Comparison of ENCODE assay signal across 37 cellular contexts in genomic region chr6:145115638-145116037, GRCh38.
A peak's percentile ranks its signal among the peaks of the same experiment; 100 is the strongest.
DNase-seq lines count a peak whose midpoint lies in the region; ATAC-seq, FAIRE-seq and TF ChIP-seq lines count a peak whose summit lies in the region.
"Had no signal": no experiment of that assay in that cellular context is flagged by ENCODE, and none has a peak within 500 bp of the region (broad histone marks: within the 10 kb centered on the region; RNA-seq: fewer than 3 reads in every experiment).

No MANE protein-coding gene starts in this region.

- H3F3A ChIP-seq in smooth muscle cell (ENCODE audit: low read depth) = peaks cover 8% of the 10 kb centered on the region
- H3F3A ChIP-seq in SK-N-SH (replicated peaks; ENCODE audit: insufficient read depth) = no peaks in the 10 kb centered on the region

- H3K79me2 ChIP-seq in HepG2 (ENCODE audit: insufficient read depth, low read length) (no peaks in the 10 kb centered on the region), smooth muscle cell (ENCODE audit: low read depth) (no peaks in the 10 kb centered on the region), SK-N-SH (ENCODE audit: insufficient read depth) (no peaks in the 10 kb centered on the region)

- peaks cover 3 to 26% (median 18%) of the 10 kb centered on the region in 4 donors for H3K4me1 ChIP-seq in liver (ENCODE audit: control insufficient read depth in 4 of 4, insufficient read depth in 4 of 4, low read length in 3 of 4)
- H3K4me1 ChIP-seq in HepG2 (ENCODE audit: insufficient read depth, low read length) = no peaks in the 10 kb centered on the region
- peaks cover 0 to 20% (median 0%) of the 10 kb centered on the region in 4 donors for H3K4me1 ChIP-seq in right lobe of liver
- no peaks in the 10 kb centered on the region for H3K4me1 ChIP-seq in smooth muscle cell (ENCODE audit: low read depth)
- H3K4me1 ChIP-seq in SK-N-SH (ENCODE audit: control insufficient read depth in 1 of 2, insufficient read depth in 2 of 2, low read depth in 1 of 2, low read length in 1 of 2) = peaks cover 0 to 3% of the 10 kb centered on the region in 2 experiments; a peak in 1 of 4 replicates
- H3K4me1 ChIP-seq: A549; BLaER1; BLaER1 treated with 17β-estradiol and CSF1 and Interleukin-3, amounts not matched to agents 10 nM and 100 nM had no signal

- no peak for TF ChIP-seq POLR2A in HepG2 (IDR thresholded peaks at IDR 0.05; ENCODE audit: insufficient read depth in 1 of 2, low read depth in 2 of 2, low read length in 2 of 2)
- TF ChIP-seq POLR2A in right lobe of liver (IDR thresholded peaks at IDR 0.05) = no peak

- H3K9ac ChIP-seq in liver (ENCODE audit: low read depth in 1 of 2, low read length in 2 of 2) = no peak overlapping the region
- H3K9ac ChIP-seq in HepG2 (ENCODE audit: insufficient read depth, low read depth, low read length) = no peak overlapping the region
- H3K9ac ChIP-seq in smooth muscle cell (ENCODE audit: low read depth) = peak overlapping the region; percentile 61
- H3K9ac ChIP-seq in SK-N-SH = no peak overlapping the region
- H3K9ac ChIP-seq: BLaER1; BLaER1 treated with 17β-estradiol and CSF1 and Interleukin-3, amounts not matched to agents 10 nM and 100 nM had no signal

- H3K27ac ChIP-seq in liver (ENCODE audit: low read depth in 1 of 2, low read length in 2 of 2) = peak overlapping the region in 1 of 2 donors; percentile 42
- no peak overlapping the region for H3K27ac ChIP-seq in HepG2 (ENCODE audit: extremely low read length, insufficient read depth, low read length)
- no peak overlapping the region for H3K27ac ChIP-seq in right lobe of liver
- peak overlapping the region; percentile 91 for H3K27ac ChIP-seq in smooth muscle cell (ENCODE audit: low read depth)
- H3K27ac ChIP-seq in SK-N-SH (ENCODE audit: low read depth in 2 of 2, low read length in 1 of 2) = no peak overlapping the region
- H3K27ac ChIP-seq: 22Rv1; A549; BLaER1; BLaER1 treated with 17β-estradiol and CSF1 and Interleukin-3, amounts not matched to agents 10 nM and 100 nM; C4-2B had no signal

- in situ Hi-C loops in HepG2 (cut with HindIII; ENCODE audit: extremely low pct_ligation_motif_present, low pct_unique_long_range_greater_than_20kb) = no loop called here

- no peaks in the 10 kb centered on the region for H3K4me1 Mint-ChIP-seq in activated CD4-positive, alpha-beta memory T cell treated with anti-CD3 and anti-CD28 coated beads for 36 hours (ENCODE audit: low read depth)
- H3K4me1 Mint-ChIP-seq: B cell; CD14-positive monocyte; CD4-positive, alpha-beta memory T cell; CD4-positive, CD25-positive, alpha-beta regulatory T cell; CD8-positive, alpha-beta memory T cell had no signal

- DNase-seq in HepG2 (ENCODE audit: low spot score) = no peak
- no peak for DNase-seq in left lobe of liver (ENCODE audit: low spot score)
- no peak for DNase-seq in right lobe of liver
- no peak for DNase-seq in smooth muscle cell (lab: John Stamatoyannopoulos, UW; ENCODE audit: unreplicated experiment)
- DNase-seq in activated CD4-positive, alpha-beta memory T cell treated with anti-CD3 and anti-CD28 coated beads for 36 hours = no peak
- DNase-seq in SK-N-SH = no peak
- DNase-seq: 8988T; ACHN; AML-193; BE2C; C1 segment of cervical spinal cord; Caco-2; Calu3; CD4-positive, alpha-beta memory T cell; CD4-positive, alpha-beta T cell; CD4-positive, CD25-positive, alpha-beta regulatory T cell; CD8-positive, alpha-beta memory T cell; CD8-positive, alpha-beta T cell; COR-L47; DMS 273 treated with DMSO at 0.1 percent for 48 hours; DMS153; DMS53; DMS79; DMS79 treated with DMSO at 0.1 percent for 48 hours; DND-41; EL had no signal

- TF ChIP-seq RAD21 in liver (IDR thresholded peaks at IDR 0.05) (peak in 1 of 2 donors; percentile 37), HepG2 (CRISPR knock-in tag; IDR thresholded peaks at IDR 0.05) (no peak), SK-N-SH (IDR thresholded peaks at IDR 0.05; ENCODE audit: low read length) (no peak)

- ATAC-seq in HepG2 = no peak
- peak; percentile 76 for ATAC-seq in left lobe of liver
- ATAC-seq in right lobe of liver = peak; percentile 54 to 76 (median 73)
- ATAC-seq in HG02642 (IDR thresholded peaks at IDR 0.05; ENCODE audit: poor library complexity, unreplicated experiment) = no peak
- ATAC-seq: A549; CD8-positive, alpha-beta T cell had no signal

- CTCF ChIA-PET in HepG2 (lab: Yijun Ruan, JAX; ENCODE audit: low intra/inter-chr PET ratio, low total read pairs) (no interaction called here), SK-N-SH (lab: Yijun Ruan, JAX) (no interaction called here)
- CTCF ChIA-PET in activated CD4-positive, alpha-beta memory T cell treated with anti-CD3 and anti-CD28 coated beads for 36 hours (lab: Charles Lee) = no interaction called here

- H3K9me3 ChIP-seq in liver (ENCODE audit: control insufficient read depth in 4 of 4, low read length in 3 of 4) (no peaks in the 10 kb centered on the region), HepG2 (ENCODE audit: low read length) (no peaks in the 10 kb centered on the region), right lobe of liver (no peaks in the 10 kb centered on the region), smooth muscle cell (replicated peaks; ENCODE audit: low read depth) (no peaks in the 10 kb centered on the region), SK-N-SH (no peaks in the 10 kb centered on the region)
- H3K9me3 ChIP-seq: A549; BE2C; BLaER1; BLaER1 treated with 17β-estradiol and CSF1 and Interleukin-3, amounts not matched to agents 10 nM and 100 nM; Caco-2 had no signal

- no peaks in the 10 kb centered on the region for H3K9me3 Mint-ChIP-seq in activated CD4-positive, alpha-beta memory T cell treated with anti-CD3 and anti-CD28 coated beads for 36 hours
- H3K9me3 Mint-ChIP-seq: CD4-positive, alpha-beta memory T cell; CD4-positive, alpha-beta T cell; CD8-positive, alpha-beta T cell had no signal

- no peak overlapping the region for H3K4me2 ChIP-seq in HepG2 (ENCODE audit: low read depth, low read length)
- H3K4me2 ChIP-seq in smooth muscle cell = peak overlapping the region; percentile 64
- H3K4me2 ChIP-seq in SK-N-SH = no peak overlapping the region
- H3K4me2 ChIP-seq: A549; BLaER1; BLaER1 treated with 17β-estradiol and CSF1 and Interleukin-3, amounts not matched to agents 10 nM and 100 nM had no signal

- TF ChIP-seq EP300 in HepG2 (IDR thresholded peaks at IDR 0.05; ENCODE audit: low read depth in 2 of 2, low read length in 2 of 2) (no peak), HepG2 (CRISPR knock-in tag; IDR thresholded peaks at IDR 0.05; ENCODE audit: borderline replicate concordance) (no peak), SK-N-SH (IDR thresholded peaks at IDR 0.05; ENCODE audit: borderline replicate concordance in 1 of 2, low read depth in 1 of 2, low read length in 1 of 2) (no peak)

- H3K4me3 ChIP-seq in liver (ENCODE audit: low read depth in 1 of 3, low read length in 3 of 3) (no peak overlapping the region), HepG2 (replicated peaks in 1 of 3; ENCODE audit: insufficient read depth in 1 of 3, low read depth in 2 of 3, low read length in 3 of 3) (no peak overlapping the region), right lobe of liver (no peak overlapping the region), smooth muscle cell (no peak overlapping the region), SK-N-SH (ENCODE audit: low read depth in 2 of 2, low read length in 1 of 2) (no peak overlapping the region)
- H3K4me3 ChIP-seq: A549; BLaER1; BLaER1 treated with 17β-estradiol and CSF1 and Interleukin-3, amounts not matched to agents 10 nM and 100 nM had no signal

- peaks cover 7% of the 10 kb centered on the region for H3K27me3 Mint-ChIP-seq in activated CD4-positive, alpha-beta memory T cell treated with anti-CD3 and anti-CD28 coated beads for 36 hours
- H3K27me3 Mint-ChIP-seq: CD4-positive, CD25-positive, alpha-beta regulatory T cell had no signal

- H4K20me1 ChIP-seq in HepG2 (ENCODE audit: insufficient read depth, low read length) = no peaks in the 10 kb centered on the region
- H4K20me1 ChIP-seq in smooth muscle cell (ENCODE audit: low read depth) = no peaks in the 10 kb centered on the region
- H4K20me1 ChIP-seq in SK-N-SH (ENCODE audit: insufficient read depth) = no peaks in the 10 kb centered on the region
- H4K20me1 ChIP-seq: BLaER1; BLaER1 treated with 17β-estradiol and CSF1 and Interleukin-3, amounts not matched to agents 10 nM and 100 nM had no signal

- H3K9me2 ChIP-seq in SK-N-SH = no peaks in the 10 kb centered on the region

- intact Hi-C loops in HepG2 (cut with micrococcal nuclease; ENCODE audit: unreplicated experiment) (no loop called here), right lobe of liver (cut with DNase I) (no loop called here)
- intact Hi-C loops in activated CD4-positive, alpha-beta memory T cell treated with anti-CD3 and anti-CD28 coated beads for 36 hours (cut with micrococcal nuclease) = no loop called here

- TF ChIP-seq CTCF in liver (IDR thresholded peaks at IDR 0.05; ENCODE audit: low read depth, low read length, missing input control) (no peak), HepG2 (CRISPR knock-in tag; IDR thresholded peaks at IDR 0.05) (no peak), right lobe of liver (IDR thresholded peaks at IDR 0.05) (no peak), smooth muscle cell (IDR thresholded peaks at IDR 0.05; ENCODE audit: borderline replicate concordance, insufficient read depth, poor library complexity, severe bottlenecking) (no peak), SK-N-SH (IDR thresholded peaks at IDR 0.05) (no peak)

- H3K36me3 Mint-ChIP-seq in activated CD4-positive, alpha-beta memory T cell treated with anti-CD3 and anti-CD28 coated beads for 36 hours = no peaks in the 10 kb centered on the region
- H3K36me3 Mint-ChIP-seq: CD14-positive monocyte; CD4-positive, alpha-beta memory T cell; CD4-positive, CD25-positive, alpha-beta regulatory T cell; CD8-positive, alpha-beta memory T cell; CD8-positive, alpha-beta T cell had no signal

- FAIRE-seq in HepG2 (lab: Jason Lieb, UNC) = no peak
- FAIRE-seq: A204.1, A549, D721Med had no signal

- no peak overlapping the region for H3K27ac Mint-ChIP-seq in activated CD4-positive, alpha-beta memory T cell treated with anti-CD3 and anti-CD28 coated beads for 36 hours
- H3K27ac Mint-ChIP-seq: B cell; CD14-positive monocyte; CD4-positive, alpha-beta memory T cell; CD4-positive, alpha-beta T cell; CD4-positive, CD25-positive, alpha-beta regulatory T cell; CD8-positive, alpha-beta memory T cell; CD8-positive, alpha-beta T cell had no signal

- H3K4me3 Mint-ChIP-seq in activated CD4-positive, alpha-beta memory T cell treated with anti-CD3 and anti-CD28 coated beads for 36 hours = no peak overlapping the region
- H3K4me3 Mint-ChIP-seq: B cell; CD14-positive monocyte; CD4-positive, alpha-beta memory T cell; CD4-positive, alpha-beta T cell; CD4-positive, CD25-positive, alpha-beta regulatory T cell; CD8-positive, alpha-beta memory T cell; CD8-positive, alpha-beta T cell had no signal

- POLR2A ChIA-PET in HepG2 (lab: Yijun Ruan, JAX) (no interaction called here), SK-N-SH (lab: Yijun Ruan, JAX) (no interaction called here)
- POLR2A ChIA-PET in activated CD4-positive, alpha-beta memory T cell treated with anti-CD3 and anti-CD28 coated beads for 36 hours (lab: Charles Lee) = no interaction called here

- H2AFZ ChIP-seq in HepG2 (ENCODE audit: low read length) (no peak overlapping the region), smooth muscle cell (ENCODE audit: low read depth) (no peak overlapping the region), SK-N-SH (ENCODE audit: low read depth) (no peak overlapping the region)

- H3K27me3 ChIP-seq in liver (ENCODE audit: control insufficient read depth in 4 of 4, insufficient read depth in 4 of 4, low read length in 3 of 4) (no peaks in the 10 kb centered on the region), HepG2 (ENCODE audit: control insufficient read depth in 1 of 2, insufficient read depth in 2 of 2, low read length in 2 of 2) (no peaks in the 10 kb centered on the region), right lobe of liver (no peaks in the 10 kb centered on the region), smooth muscle cell (ENCODE audit: low read depth) (no peaks in the 10 kb centered on the region), SK-N-SH (ENCODE audit: insufficient read depth) (no peaks in the 10 kb centered on the region)
- H3K27me3 ChIP-seq: BE2C; BLaER1; BLaER1 treated with 17β-estradiol and CSF1 and Interleukin-3, amounts not matched to agents 10 nM and 100 nM had no signal

- H3K36me3 ChIP-seq in liver (ENCODE audit: control insufficient read depth in 4 of 4, insufficient read depth in 3 of 4, low read depth in 1 of 4, low read length in 3 of 4) (no peaks in the 10 kb centered on the region), HepG2 (replicated peaks in 1 of 2; ENCODE audit: control insufficient read depth in 1 of 2, insufficient read depth in 2 of 2, low read length in 2 of 2) (no peaks in the 10 kb centered on the region), right lobe of liver (no peaks in the 10 kb centered on the region), smooth muscle cell (ENCODE audit: low read depth) (no peaks in the 10 kb centered on the region), SK-N-SH (replicated peaks in 1 of 2; ENCODE audit: control insufficient read depth in 1 of 2, insufficient read depth in 2 of 2, low read length in 1 of 2) (no peaks in the 10 kb centered on the region)
- H3K36me3 ChIP-seq: BE2C; BLaER1; BLaER1 treated with 17β-estradiol and CSF1 and Interleukin-3, amounts not matched to agents 10 nM and 100 nM had no signal

- no TSS peak for BruUV-seq in HepG2 (replicated peaks; lab: Mats Ljungman, UMichigan)

Comparison
In these comparisons a context has a peak if more than half of its experiments do, and no peak if none do; other contexts are left out.
1. ATAC-seq: peak in left lobe of liver (single experiment) and right lobe of liver (4 of 4); none in HepG2 (single experiment) and HG02642 (single experiment).